In genomic region chr2:127410871-127411396, GRCh38 we compare ENCODE assay signal across 8 cellular contexts. TPM values are rescaled to one million over a fixed set of nuclear protein-coding genes. Genes with fewer than 3 reads are reported as not detected.
DNase-seq lines count a peak whose midpoint lies in the region; ATAC-seq, FAIRE-seq and TF ChIP-seq lines count a peak whose summit lies in the region.

No MANE protein-coding gene starts in this region.

- intact Hi-C loops in A673 (cut with micrococcal nuclease; ENCODE audit: unreplicated experiment) = no loop called here

- H2AFZ ChIP-seq in keratinocyte (ENCODE audit: control insufficient read depth, low read length) = peak overlapping the region; percentile 17

- ATAC-seq in GM18505 (IDR thresholded peaks at IDR 0.05; ENCODE audit: unreplicated experiment) = peak; percentile 47
- peak; percentile 43 for ATAC-seq in HG03280 (IDR thresholded peaks at IDR 0.05; ENCODE audit: unreplicated experiment)
- no peak for ATAC-seq in activated CD8-positive, alpha-beta T cell treated with anti-CD3 and anti-CD28 coated beads, Interleukin-2, amount 10 ng/mL, durations not matched to agents 7 days and 5 days

- no peaks in the 10 kb centered on the region for H3K36me3 ChIP-seq in A673 (ENCODE audit: insufficient read depth, low read length, poor library complexity, severe bottlenecking)
- H3K36me3 ChIP-seq in keratinocyte (ENCODE audit: control insufficient read depth in 2 of 2, extremely low read depth in 1 of 2, insufficient read depth in 2 of 2, low read length in 2 of 2) = no peaks in the 10 kb centered on the region

- H3K9ac ChIP-seq in keratinocyte (ENCODE audit: control insufficient read depth, extremely low read depth, insufficient read depth, low read length) = no peak overlapping the region

- H3K9me3 ChIP-seq in A673 (ENCODE audit: low read depth, low read length, poor library complexity, severe bottlenecking) = peaks cover 8% of the 10 kb centered on the region
- no peaks in the 10 kb centered on the region for H3K9me3 ChIP-seq in keratinocyte (ENCODE audit: control insufficient read depth, low read depth, low read length)

- peak overlapping the region; percentile 34 for H3K27ac ChIP-seq in A673 (ENCODE audit: low read depth, low read length, poor library complexity, severe bottlenecking)
- no peak overlapping the region for H3K27ac ChIP-seq in keratinocyte (ENCODE audit: control insufficient read depth, insufficient read depth, low read length)

- dilution Hi-C loops in keratinocyte (cut with MboI; ENCODE audit: extremely low pct_ligation_motif_present, low sequenced_read_pairs) = no loop called here

- H3K79me2 ChIP-seq in keratinocyte (ENCODE audit: control insufficient read depth, insufficient read depth, low read length) = no peaks in the 10 kb centered on the region

- CTCF ChIA-PET in A673 (lab: Charles Lee) = no interaction called here
- CTCF ChIA-PET in activated CD8-positive, alpha-beta T cell treated with anti-CD3 and anti-CD28 coated beads, Interleukin-2, amount 10 ng/mL, durations not matched to agents 7 days and 5 days (lab: Charles Lee) = interaction anchor here (0.9 to 1.8 kb wide), 6 partner anchors 8 to 119 kb away, joined by 3 to 6 read pairs (median 4); no protein-coding TSS in a partner anchor

- no peaks in the 10 kb centered on the region for H4K20me1 ChIP-seq in keratinocyte (ENCODE audit: control insufficient read depth, extremely low read depth, insufficient read depth, low read length)

- H3K27ac Mint-ChIP-seq in activated CD8-positive, alpha-beta T cell treated with anti-CD3 and anti-CD28 coated beads, Interleukin-2, amount 10 ng/mL, durations not matched to agents 7 days and 5 days = peak overlapping the region; percentile 80

- BruUV-seq in A673 (replicated peaks; lab: Mats Ljungman, UMichigan) = no TSS peak

- peaks cover 7% of the 10 kb centered on the region for H3K27me3 Mint-ChIP-seq in activated CD8-positive, alpha-beta T cell treated with anti-CD3 and anti-CD28 coated beads, Interleukin-2, amount 10 ng/mL, durations not matched to agents 7 days and 5 days (ENCODE audit: low read depth)

- H3K4me3 ChIP-seq in A673 (ENCODE audit: low read depth, low read length, poor library complexity, severe bottlenecking) (peak overlapping the region; percentile 11), keratinocyte (ENCODE audit: control insufficient read depth in 2 of 3, extremely low read depth in 1 of 3, insufficient read depth in 2 of 3, low read depth in 1 of 3, low read length in 3 of 3) (no peak overlapping the region)

- H3K36me3 Mint-ChIP-seq in activated CD8-positive, alpha-beta T cell treated with anti-CD3 and anti-CD28 coated beads, Interleukin-2, amount 10 ng/mL, durations not matched to agents 7 days and 5 days (ENCODE audit: low read depth) = peaks cover 3% of the 10 kb centered on the region

- peak overlapping the region; percentile 33 for H3K4me2 ChIP-seq in keratinocyte (ENCODE audit: control insufficient read depth, extremely low read depth, insufficient read depth, low read depth, low read length)

- no peaks in the 10 kb centered on the region for H3K27me3 ChIP-seq in A673 (replicated peaks; ENCODE audit: insufficient read depth, low read depth, low read length, poor library complexity)
- no peaks in the 10 kb centered on the region for H3K27me3 ChIP-seq in keratinocyte (ENCODE audit: control insufficient read depth, extremely low read depth, insufficient read depth, low read length)

- POLR2A ChIA-PET in A673 (lab: Charles Lee; ENCODE audit: low non-redundant PET) = no interaction called here
- POLR2A ChIA-PET in activated CD8-positive, alpha-beta T cell treated with anti-CD3 and anti-CD28 coated beads, Interleukin-2, amount 10 ng/mL, durations not matched to agents 7 days and 5 days (lab: Charles Lee) = interaction anchor here (0.5 to 1.4 kb wide), 5 partner anchors 21 to 401 kb away, joined by 3 to 6 read pairs (median 5); partner anchors contain the start of gene ERCC3

- H3K4me3 Mint-ChIP-seq in activated CD8-positive, alpha-beta T cell treated with anti-CD3 and anti-CD28 coated beads, Interleukin-2, amount 10 ng/mL, durations not matched to agents 7 days and 5 days = peak overlapping the region; percentile 42

- H3K4me1 Mint-ChIP-seq in activated CD8-positive, alpha-beta T cell treated with anti-CD3 and anti-CD28 coated beads, Interleukin-2, amount 10 ng/mL, durations not matched to agents 7 days and 5 days (ENCODE audit: low read depth) = peaks cover 32% of the 10 kb centered on the region

- no peaks in the 10 kb centered on the region for H3K9me1 ChIP-seq in keratinocyte (ENCODE audit: control insufficient read depth, extremely low read depth, insufficient read depth, low read length)

- no peak for TF ChIP-seq CTCF in A673 (conservative IDR thresholded peaks at IDR 0.05; ENCODE audit: low read depth, low read length)
- no peak for TF ChIP-seq CTCF in keratinocyte (optimal IDR thresholded peaks at IDR 0.05 in 1 of 3, IDR thresholded peaks at IDR 0.05 in 1 of 3, conservative IDR thresholded peaks at IDR 0.05 in 1 of 3; ENCODE audit: extremely low read depth in 1 of 3, insufficient read depth in 2 of 3, low read length in 3 of 3)

- no peak for TF ChIP-seq POLR2A in GM18505 (IDR thresholded peaks at IDR 0.05; ENCODE audit: borderline replicate concordance, extremely low read depth, insufficient read depth, insufficient read length)

- H3K4me1 ChIP-seq in A673 (ENCODE audit: insufficient read depth, low read length, poor library complexity, severe bottlenecking) (peaks cover 44% of the 10 kb centered on the region), keratinocyte (ENCODE audit: control insufficient read depth, extremely low read depth, insufficient read depth, low read length) (peaks cover 30% of the 10 kb centered on the region)

- FAIRE-seq in keratinocyte (lab: Jason Lieb, UNC) = no peak

- no peaks in the 10 kb centered on the region for H3K9me3 Mint-ChIP-seq in activated CD8-positive, alpha-beta T cell treated with anti-CD3 and anti-CD28 coated beads, Interleukin-2, amount 10 ng/mL, durations not matched to agents 7 days and 5 days (ENCODE audit: insufficient read depth)

- DNase-seq in A673 (ENCODE audit: low spot score) (peak; percentile 78), keratinocyte (ENCODE audit: low read depth, low spot score) (no peak), GF-D8 (lab: John Stamatoyannopoulos, UW) (no peak), NCI-H524 treated with DMSO at 0.1 percent for 48 hours (lab: John Stamatoyannopoulos, UW) (no peak)
- DNase-seq in activated CD8-positive, alpha-beta T cell treated with anti-CD3 and anti-CD28 coated beads, Interleukin-2, amount 10 ng/mL, durations not matched to agents 7 days and 5 days = no peak
- no peak for DNase-seq in stimulated activated CD4-positive, alpha-beta T cell treated with anti-CD3 and anti-CD28 coated beads, Interleukin-12 subunit alpha, Interleukin-12 subunit beta, amount 100 ng/mL, for 4 hours

RNA-seq across cellular contexts. Expression of gene PROC, which starts 7.3 kb away (rescaled TPM):
- total RNA-seq in A673 (2021) = 0.37 TPM in 1 of 2 replicates, not detected in the other
- not detected for total RNA-seq in activated CD8-positive, alpha-beta T cell treated with anti-CD3 and anti-CD28 coated beads, Interleukin-2, amount 10 ng/mL, durations not matched to agents 7 days and 5 days
- 0.16 to 0.42 TPM (median 0.33 TPM) in 3 replicates for polyA plus RNA-seq in keratinocyte
- not detected for polyA plus RNA-seq in keratinocyte (2011; ENCODE audit: low read depth)
- polyA plus RNA-seq in keratinocyte (2011; cell fraction: cytosol; rRNA removed) = 0.06 and 0.35 TPM in 2 replicates
- 0.06 and 0.49 TPM in 2 replicates for polyA plus RNA-seq in keratinocyte (2011; cell fraction: nucleus; rRNA removed)
- polyA plus RNA-seq in keratinocyte (2012; ENCODE audit: low replicate concordance) = 0.68 and 0.86 TPM in 2 replicates
- polyA minus RNA-seq in keratinocyte = not detected in 3 replicates
- polyA minus RNA-seq in keratinocyte (2011; cell fraction: cytosol; rRNA and poly(A)+ RNA removed) = not detected
- polyA minus RNA-seq in keratinocyte (2011; cell fraction: nucleus; rRNA and poly(A)+ RNA removed) = not detected in 2 replicates

RNA-seq across cellular contexts. Expression of gene MAP3K2, which starts 23.2 kb away (rescaled TPM):
- 54.8 and 55.1 TPM in 2 replicates for total RNA-seq in A673 (2021)
- 10 to 100 TPM; 55.7 to 58.5 TPM for total RNA-seq in activated CD8-positive, alpha-beta T cell treated with anti-CD3 and anti-CD28 coated beads, Interleukin-2, amount 10 ng/mL, durations not matched to agents 7 days and 5 days
- 8.7 to 11.9 TPM (median 9.9 TPM) in 3 replicates for polyA plus RNA-seq in keratinocyte
- 7.0 TPM for polyA plus RNA-seq in keratinocyte (2011; ENCODE audit: low read depth)
- polyA plus RNA-seq in keratinocyte (2011; cell fraction: cytosol; rRNA removed) = 6.7 and 11.2 TPM in 2 replicates
- polyA plus RNA-seq in keratinocyte (2011; cell fraction: nucleus; rRNA removed) = 9.0 and 9.2 TPM in 2 replicates
- 7.6 and 10.3 TPM in 2 replicates for polyA plus RNA-seq in keratinocyte (2012; ENCODE audit: low replicate concordance)
- polyA minus RNA-seq in keratinocyte = 7.2 to 33.6 TPM (median 23.4 TPM) in 3 replicates
- 27.2 TPM for polyA minus RNA-seq in keratinocyte (2011; cell fraction: cytosol; rRNA and poly(A)+ RNA removed)
- polyA minus RNA-seq in keratinocyte (2011; cell fraction: nucleus; rRNA and poly(A)+ RNA removed) = 19.9 and 29.2 TPM in 2 replicates
